Comparison of ENCODE assay signal across 9 cellular contexts in genomic region chr21:44517175-44517899, GRCh38.
A peak's percentile ranks its signal among the peaks of the same experiment; 100 is the strongest.
DNase-seq lines count a peak whose midpoint lies in the region; ATAC-seq lines count a peak whose summit lies in the region.
"Had no signal": no experiment of that assay in that cellular context is flagged by ENCODE, and none has a peak within 500 bp of the region (broad histone marks: within the 10 kb centered on the region; RNA-seq: fewer than 3 reads in every experiment).

No MANE protein-coding gene starts in this region.

- ATAC-seq in HG02852 (IDR thresholded peaks at IDR 0.05; ENCODE audit: unreplicated experiment) (no peak), GM19463 (IDR thresholded peaks at IDR 0.05; ENCODE audit: unreplicated experiment) (no peak)

- DNase-seq in ELF-1 (ENCODE audit: low read depth, low spot score): peak; percentile 44
- peak; percentile 5 for DNase-seq in HS-27A (ENCODE audit: low read depth)
- peak; percentile 91 for DNase-seq in SW480 (ENCODE audit: low spot score)
- peak; percentile 9 for DNase-seq in kidney tubule cell (ENCODE audit: low spot score)
- DNase-seq in NCI-H1417 (lab: John Stamatoyannopoulos, UW): no peak
- DNase-seq in HPDE6-E6E7 (ENCODE audit: extremely low spot score): no peak
- DNase-seq: NCI-H2107 had no signal

Comparison
In these comparisons a context has a peak if more than half of its experiments do, and no peak if none do; other contexts are left out.
1. DNase-seq: peak in ELF-1 (single experiment), HS-27A (single experiment), SW480 (single experiment) and kidney tubule cell (single experiment); none in NCI-H1417 (0 of 3) and HPDE6-E6E7 (single experiment).